Comparison of ENCODE assay signal across 2 cellular contexts in genomic region chr4:2946812-2947600, GRCh38.
A peak's percentile ranks its signal among the peaks of the same experiment; 100 is the strongest.
TF ChIP-seq lines count a peak whose summit lies in the region.

No MANE protein-coding gene starts in this region.

TF ChIP-seq in liver, 16 proteins besides CTCF, POLR2A, EP300 and RAD21:
- no peak for TF ChIP-seq EGR1 (IDR thresholded peaks at IDR 0.05; ENCODE audit: low read depth in 2 of 2)
- TF ChIP-seq GABPA (IDR thresholded peaks at IDR 0.05 in 1 of 2, conservative IDR thresholded peaks at IDR 0.05 in 1 of 2), result no peak
- TF ChIP-seq NR2F2 (IDR thresholded peaks at IDR 0.05), result no peak
- no peak for TF ChIP-seq JUND (IDR thresholded peaks at IDR 0.05)
- TF ChIP-seq FOXA2 (IDR thresholded peaks at IDR 0.05), result no peak
- peak; percentile 43 to 44 for TF ChIP-seq RXRA (IDR thresholded peaks at IDR 0.05)
- no peak for TF ChIP-seq MAX (IDR thresholded peaks at IDR 0.05)
- TF ChIP-seq SP1 (IDR thresholded peaks at IDR 0.05), result peak; percentile 42
- TF ChIP-seq FOXA1 (IDR thresholded peaks at IDR 0.05), result no peak
- TF ChIP-seq HNF4A (conservative IDR thresholded peaks at IDR 0.05), result peak; percentile 79 to 80
- TF ChIP-seq HNF4G (IDR thresholded peaks at IDR 0.05), result peak; percentile 48
- no peak for TF ChIP-seq ATF3 (IDR thresholded peaks at IDR 0.05)

TF ChIP-seq in HepG2, 621 proteins besides CTCF, POLR2A, EP300 and RAD21:
- no peak for TF ChIP-seq SNRNP70 (IDR thresholded peaks at IDR 0.05; ENCODE audit: low read depth, low read length)
- TF ChIP-seq ZNF629 (CRISPR knock-in tag; conservative IDR thresholded peaks at IDR 0.05), result no peak
- TF ChIP-seq ZNF780A (CRISPR knock-in tag; IDR thresholded peaks at IDR 0.05), result no peak
- no peak for TF ChIP-seq AGO1 (IDR thresholded peaks at IDR 0.05; ENCODE audit: low read depth, low read length, poor library complexity, severe bottlenecking)
- TF ChIP-seq GABPB1 (CRISPR knock-in tag; IDR thresholded peaks at IDR 0.05), result no peak
- TF ChIP-seq SP5 (CRISPR knock-in tag; IDR thresholded peaks at IDR 0.05; ENCODE audit: borderline replicate concordance, low read depth), result no peak
- no peak for TF ChIP-seq MXD4 (CRISPR knock-in tag; IDR thresholded peaks at IDR 0.05)
- no peak for TF ChIP-seq PHF20 (CRISPR knock-in tag; IDR thresholded peaks at IDR 0.05)
- no peak for TF ChIP-seq ZMAT5 (CRISPR knock-in tag; IDR thresholded peaks at IDR 0.05; ENCODE audit: borderline replicate concordance, low read depth)
- TF ChIP-seq ZNF577 (CRISPR knock-in tag; IDR thresholded peaks at IDR 0.05; ENCODE audit: borderline replicate concordance, low read depth), result no peak
- no peak for TF ChIP-seq TIGD3 (CRISPR knock-in tag; IDR thresholded peaks at IDR 0.05; ENCODE audit: borderline replicate concordance)
- TF ChIP-seq BORCS8-MEF2B (CRISPR knock-in tag; IDR thresholded peaks at IDR 0.05), result no peak
- no peak for TF ChIP-seq KDM1A (CRISPR knock-in tag; IDR thresholded peaks at IDR 0.05)
- TF ChIP-seq ZFP91 (CRISPR knock-in tag; IDR thresholded peaks at IDR 0.05; ENCODE audit: borderline replicate concordance), result no peak
- no peak for TF ChIP-seq CBX1 (IDR thresholded peaks at IDR 0.05; ENCODE audit: low read depth)
- no peak for TF ChIP-seq TGIF2 (CRISPR knock-in tag; IDR thresholded peaks at IDR 0.05)
- TF ChIP-seq TMF1 (CRISPR knock-in tag; IDR thresholded peaks at IDR 0.05; ENCODE audit: low read depth), result no peak
- no peak for TF ChIP-seq ZNF558 (CRISPR knock-in tag; IDR thresholded peaks at IDR 0.05; ENCODE audit: borderline replicate concordance)
- no peak for TF ChIP-seq SOX13 (IDR thresholded peaks at IDR 0.05)
- TF ChIP-seq SOX13 (CRISPR knock-in tag; conservative IDR thresholded peaks at IDR 0.05 in 1 of 2, IDR thresholded peaks at IDR 0.05 in 1 of 2), result no peak
- no peak for TF ChIP-seq ZBTB4 (CRISPR knock-in tag; IDR thresholded peaks at IDR 0.05; ENCODE audit: borderline replicate concordance)
